Comparison of ENCODE assay signal across 2 cellular contexts in the genomic region with DNA sequence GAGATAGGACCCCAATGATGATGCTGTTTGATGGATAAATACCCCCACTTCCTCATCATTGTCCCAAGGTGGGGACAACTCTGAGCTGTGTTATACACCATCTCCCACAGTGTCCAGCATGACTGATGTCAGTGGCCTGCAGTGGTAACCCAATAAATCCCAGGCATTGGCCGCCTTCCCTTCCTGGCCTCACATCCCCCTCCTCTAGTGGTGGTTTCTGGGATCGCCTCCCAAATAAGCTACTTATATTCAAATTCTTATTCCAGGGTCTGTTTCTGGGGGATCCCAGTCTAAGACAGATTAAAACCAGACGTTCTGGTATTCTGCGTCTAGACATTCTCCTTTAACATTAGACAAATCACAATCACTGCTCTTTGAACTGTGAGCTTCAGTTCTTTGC.
TF ChIP-seq lines count a peak whose summit lies in the region.

No MANE protein-coding gene starts in this region.

TF ChIP-seq in GM23338, 12 proteins besides CTCF, POLR2A, EP300 and RAD21 (continued from another document):
- TF ChIP-seq, protein P1, sequence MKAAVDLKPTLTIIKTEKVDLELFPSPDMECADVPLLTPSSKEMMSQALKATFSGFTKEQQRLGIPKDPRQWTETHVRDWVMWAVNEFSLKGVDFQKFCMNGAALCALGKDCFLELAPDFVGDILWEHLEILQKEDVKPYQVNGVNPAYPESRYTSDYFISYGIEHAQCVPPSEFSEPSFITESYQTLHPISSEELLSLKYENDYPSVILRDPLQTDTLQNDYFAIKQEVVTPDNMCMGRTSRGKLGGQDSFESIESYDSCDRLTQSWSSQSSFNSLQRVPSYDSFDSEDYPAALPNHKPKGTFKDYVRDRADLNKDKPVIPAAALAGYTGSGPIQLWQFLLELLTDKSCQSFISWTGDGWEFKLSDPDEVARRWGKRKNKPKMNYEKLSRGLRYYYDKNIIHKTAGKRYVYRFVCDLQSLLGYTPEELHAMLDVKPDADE (IDR thresholded peaks at IDR 0.05), result no peak
- TF ChIP-seq STAT1 (IDR thresholded peaks at IDR 0.05; ENCODE audit: unreplicated experiment) (no peak), CREB1 (CRISPR knock-in tag; IDR thresholded peaks at IDR 0.05; ENCODE audit: low read depth) (no peak), ZNF114 (CRISPR knock-in tag; IDR thresholded peaks at IDR 0.05) (no peak), JUNB (IDR thresholded peaks at IDR 0.05; ENCODE audit: unreplicated experiment) (no peak), POLR2AphosphoS5 (IDR thresholded peaks at IDR 0.05; ENCODE audit: low read depth) (no peak), ZNF331 (CRISPR knock-in tag; IDR thresholded peaks at IDR 0.05; ENCODE audit: low read depth) (no peak), EZH2 (IDR thresholded peaks at IDR 0.05; ENCODE audit: low read depth, unreplicated experiment) (no peak)
- TF ChIP-seq, protein P2, sequence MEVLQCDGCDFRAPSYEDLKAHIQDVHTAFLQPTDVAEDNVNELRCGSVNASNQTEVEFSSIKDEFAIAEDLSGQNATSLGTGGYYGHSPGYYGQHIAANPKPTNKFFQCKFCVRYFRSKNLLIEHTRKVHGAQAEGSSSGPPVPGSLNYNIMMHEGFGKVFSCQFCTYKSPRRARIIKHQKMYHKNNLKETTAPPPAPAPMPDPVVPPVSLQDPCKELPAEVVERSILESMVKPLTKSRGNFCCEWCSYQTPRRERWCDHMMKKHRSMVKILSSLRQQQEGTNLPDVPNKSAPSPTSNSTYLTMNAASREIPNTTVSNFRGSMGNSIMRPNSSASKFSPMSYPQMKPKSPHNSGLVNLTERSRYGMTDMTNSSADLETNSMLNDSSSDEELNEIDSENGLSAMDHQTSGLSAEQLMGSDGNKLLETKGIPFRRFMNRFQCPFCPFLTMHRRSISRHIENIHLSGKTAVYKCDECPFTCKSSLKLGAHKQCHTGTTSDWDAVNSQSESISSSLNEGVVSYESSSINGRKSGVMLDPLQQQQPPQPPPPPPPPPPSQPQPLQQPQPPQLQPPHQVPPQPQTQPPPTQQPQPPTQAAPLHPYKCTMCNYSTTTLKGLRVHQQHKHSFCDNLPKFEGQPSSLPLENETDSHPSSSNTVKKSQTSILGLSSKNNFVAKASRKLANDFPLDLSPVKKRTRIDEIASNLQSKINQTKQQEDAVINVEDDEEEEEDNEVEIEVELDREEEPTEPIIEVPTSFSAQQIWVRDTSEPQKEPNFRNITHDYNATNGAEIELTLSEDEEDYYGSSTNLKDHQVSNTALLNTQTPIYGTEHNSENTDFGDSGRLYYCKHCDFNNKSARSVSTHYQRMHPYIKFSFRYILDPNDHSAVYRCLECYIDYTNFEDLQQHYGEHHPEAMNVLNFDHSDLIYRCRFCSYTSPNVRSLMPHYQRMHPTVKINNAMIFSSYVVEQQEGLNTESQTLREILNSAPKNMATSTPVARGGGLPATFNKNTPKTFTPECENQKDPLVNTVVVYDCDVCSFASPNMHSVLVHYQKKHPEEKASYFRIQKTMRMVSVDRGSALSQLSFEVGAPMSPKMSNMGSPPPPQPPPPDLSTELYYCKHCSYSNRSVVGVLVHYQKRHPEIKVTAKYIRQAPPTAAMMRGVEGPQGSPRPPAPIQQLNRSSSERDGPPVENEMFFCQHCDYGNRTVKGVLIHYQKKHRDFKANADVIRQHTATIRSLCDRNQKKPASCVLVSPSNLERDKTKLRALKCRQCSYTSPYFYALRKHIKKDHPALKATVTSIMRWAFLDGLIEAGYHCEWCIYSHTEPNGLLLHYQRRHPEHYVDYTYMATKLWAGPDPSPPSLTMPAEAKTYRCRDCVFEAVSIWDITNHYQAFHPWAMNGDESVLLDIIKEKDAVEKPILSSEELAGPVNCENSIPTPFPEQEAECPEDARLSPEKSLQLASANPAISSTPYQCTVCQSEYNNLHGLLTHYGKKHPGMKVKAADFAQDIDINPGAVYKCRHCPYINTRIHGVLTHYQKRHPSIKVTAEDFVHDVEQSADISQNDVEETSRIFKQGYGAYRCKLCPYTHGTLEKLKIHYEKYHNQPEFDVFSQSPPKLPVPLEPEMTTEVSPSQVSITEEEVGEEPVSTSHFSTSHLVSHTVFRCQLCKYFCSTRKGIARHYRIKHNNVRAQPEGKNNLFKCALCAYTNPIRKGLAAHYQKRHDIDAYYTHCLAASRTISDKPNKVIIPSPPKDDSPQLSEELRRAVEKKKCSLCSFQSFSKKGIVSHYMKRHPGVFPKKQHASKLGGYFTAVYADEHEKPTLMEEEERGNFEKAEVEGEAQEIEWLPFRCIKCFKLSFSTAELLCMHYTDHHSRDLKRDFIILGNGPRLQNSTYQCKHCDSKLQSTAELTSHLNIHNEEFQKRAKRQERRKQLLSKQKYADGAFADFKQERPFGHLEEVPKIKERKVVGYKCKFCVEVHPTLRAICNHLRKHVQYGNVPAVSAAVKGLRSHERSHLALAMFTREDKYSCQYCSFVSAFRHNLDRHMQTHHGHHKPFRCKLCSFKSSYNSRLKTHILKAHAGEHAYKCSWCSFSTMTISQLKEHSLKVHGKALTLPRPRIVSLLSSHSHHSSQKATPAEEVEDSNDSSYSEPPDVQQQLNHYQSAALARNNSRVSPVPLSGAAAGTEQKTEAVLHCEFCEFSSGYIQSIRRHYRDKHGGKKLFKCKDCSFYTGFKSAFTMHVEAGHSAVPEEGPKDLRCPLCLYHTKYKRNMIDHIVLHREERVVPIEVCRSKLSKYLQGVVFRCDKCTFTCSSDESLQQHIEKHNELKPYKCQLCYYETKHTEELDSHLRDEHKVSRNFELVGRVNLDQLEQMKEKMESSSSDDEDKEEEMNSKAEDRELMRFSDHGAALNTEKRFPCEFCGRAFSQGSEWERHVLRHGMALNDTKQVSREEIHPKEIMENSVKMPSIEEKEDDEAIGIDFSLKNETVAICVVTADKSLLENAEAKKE (CRISPR knock-in tag; IDR thresholded peaks at IDR 0.05), result no peak
- TF ChIP-seq, protein P3, sequence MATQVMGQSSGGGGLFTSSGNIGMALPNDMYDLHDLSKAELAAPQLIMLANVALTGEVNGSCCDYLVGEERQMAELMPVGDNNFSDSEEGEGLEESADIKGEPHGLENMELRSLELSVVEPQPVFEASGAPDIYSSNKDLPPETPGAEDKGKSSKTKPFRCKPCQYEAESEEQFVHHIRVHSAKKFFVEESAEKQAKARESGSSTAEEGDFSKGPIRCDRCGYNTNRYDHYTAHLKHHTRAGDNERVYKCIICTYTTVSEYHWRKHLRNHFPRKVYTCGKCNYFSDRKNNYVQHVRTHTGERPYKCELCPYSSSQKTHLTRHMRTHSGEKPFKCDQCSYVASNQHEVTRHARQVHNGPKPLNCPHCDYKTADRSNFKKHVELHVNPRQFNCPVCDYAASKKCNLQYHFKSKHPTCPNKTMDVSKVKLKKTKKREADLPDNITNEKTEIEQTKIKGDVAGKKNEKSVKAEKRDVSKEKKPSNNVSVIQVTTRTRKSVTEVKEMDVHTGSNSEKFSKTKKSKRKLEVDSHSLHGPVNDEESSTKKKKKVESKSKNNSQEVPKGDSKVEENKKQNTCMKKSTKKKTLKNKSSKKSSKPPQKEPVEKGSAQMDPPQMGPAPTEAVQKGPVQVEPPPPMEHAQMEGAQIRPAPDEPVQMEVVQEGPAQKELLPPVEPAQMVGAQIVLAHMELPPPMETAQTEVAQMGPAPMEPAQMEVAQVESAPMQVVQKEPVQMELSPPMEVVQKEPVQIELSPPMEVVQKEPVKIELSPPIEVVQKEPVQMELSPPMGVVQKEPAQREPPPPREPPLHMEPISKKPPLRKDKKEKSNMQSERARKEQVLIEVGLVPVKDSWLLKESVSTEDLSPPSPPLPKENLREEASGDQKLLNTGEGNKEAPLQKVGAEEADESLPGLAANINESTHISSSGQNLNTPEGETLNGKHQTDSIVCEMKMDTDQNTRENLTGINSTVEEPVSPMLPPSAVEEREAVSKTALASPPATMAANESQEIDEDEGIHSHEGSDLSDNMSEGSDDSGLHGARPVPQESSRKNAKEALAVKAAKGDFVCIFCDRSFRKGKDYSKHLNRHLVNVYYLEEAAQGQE (IDR thresholded peaks at IDR 0.05; ENCODE audit: unreplicated experiment), result no peak

TF ChIP-seq in H1, 55 proteins besides CTCF, POLR2A, EP300 and RAD21 (continued from another document):
- TF ChIP-seq MAFK (IDR thresholded peaks at IDR 0.05; ENCODE audit: low read depth, low read length) (no peak), TAF7 (optimal IDR thresholded peaks at IDR 0.05; ENCODE audit: borderline replicate concordance, low read depth, low read length) (no peak), YY1 (IDR thresholded peaks at IDR 0.05; ENCODE audit: low read depth, low read length) (no peak)
TF ChIP-seq in H1: peak in this region for 0.
